ENCODE assay signal across 14 cellular contexts in genomic region chr7:143013897-143014296, GRCh38. TPM values are rescaled to one million over a fixed set of nuclear protein-coding genes. Genes with fewer than 3 reads are reported as not detected.
DNase-seq lines count a peak whose midpoint lies in the region; ATAC-seq and TF ChIP-seq lines count a peak whose summit lies in the region.
"Had no signal": no experiment of that assay in that cellular context is flagged by ENCODE, and none has a peak within 500 bp of the region (broad histone marks: within the 10 kb centered on the region; RNA-seq: fewer than 3 reads in every experiment).

No MANE protein-coding gene starts in this region.

- H3K27ac ChIP-seq in breast epithelium, result peak overlapping the region; percentile 26 to 60
- H3K27ac ChIP-seq in testis, result peak overlapping the region in 1 of 2 donors; percentile 63
- H3K27ac ChIP-seq: RWPE1 had no signal

- H3K4me3 ChIP-seq in breast epithelium (no peak overlapping the region), testis (no peak overlapping the region)

- no peaks in the 10 kb centered on the region for H3K36me3 ChIP-seq in breast epithelium
- H3K36me3 ChIP-seq in testis (ENCODE audit: low read depth, missing control alignments), result no peaks in the 10 kb centered on the region

- H3K4me1 ChIP-seq in breast epithelium (no peaks in the 10 kb centered on the region), testis (peaks cover 19% of the 10 kb centered on the region)

- DNase-seq in A172 (ENCODE audit: low spot score) (peak; percentile 72), HS-27A (ENCODE audit: low read depth) (peak; percentile 61), breast epithelium (ENCODE audit: low spot score in 2 of 2) (no peak), lung microvascular endothelial cell (ENCODE audit: low read depth in 2 of 2) (peak; percentile 20 to 25), OCI-M2 (lab: John Stamatoyannopoulos, UW; ENCODE audit: unreplicated experiment) (no peak), testis (no peak)
- DNase-seq in activated CD4-positive, alpha-beta T cell treated with anti-CD3 and anti-CD28 coated beads, Interleukin-2, amount 50 U/mL, for 4 hours, result no peak
- DNase-seq: activated CD4-positive, alpha-beta T cell treated with anti-CD3 and anti-CD28 coated beads for 1 hour; erythroblast; NCI-H1694 treated with DMSO at 0.1 percent for 48 hours had no signal

- intact Hi-C loops in breast epithelium (cut with DNase I; ENCODE audit: low total_unique reads) (no loop called here), testis (cut with DNase I; ENCODE audit: low total_unique reads) (no loop called here)

- TF ChIP-seq POLR2A in breast epithelium (IDR thresholded peaks at IDR 0.05) (no peak), testis (IDR thresholded peaks at IDR 0.05) (no peak)

- H3K9me3 ChIP-seq in breast epithelium, result no peaks in the 10 kb centered on the region
- no peaks in the 10 kb centered on the region for H3K9me3 ChIP-seq in testis

- 42 to 50% methylated on average over 5 of the region's 5 CpGs for WGBS in testis, 2 donors

- no peak for TF ChIP-seq CTCF in breast epithelium (IDR thresholded peaks at IDR 0.05)
- TF ChIP-seq CTCF in testis (IDR thresholded peaks at IDR 0.05), result no peak

- no peak for ATAC-seq in HG03159 (IDR thresholded peaks at IDR 0.05; ENCODE audit: unreplicated experiment)
- ATAC-seq: left lobe of liver had no signal

- H3K27me3 ChIP-seq in breast epithelium (no peaks in the 10 kb centered on the region), testis (no peaks in the 10 kb centered on the region)

RNA-seq across cellular contexts. Expression of gene OR9A2, which starts 13.0 kb away (rescaled TPM):
- total RNA-seq in A172 (2014; rRNA removed; shearing (Covaris generic)), result not detected in 2 replicates
- total RNA-seq in breast epithelium, result 1 to 10 TPM in 2 of 3 donors, not detected in 1; 1.2 to 2.0 TPM
- not detected in 2 replicates for total RNA-seq in lung microvascular endothelial cell
- 1 to 10 TPM in 1 of 2 donors, under 1 TPM in 1; 0.99 to 3.5 TPM for total RNA-seq in testis
- polyA plus RNA-seq in testis (ENCODE audit: insufficient read depth, low read depth, low replicate concordance), result not detected
- total RNA-seq: left lobe of liver, renal cortical epithelial cell had no signal

RNA-seq across cellular contexts. Expression of gene OR6V1, which starts 38.2 kb away (rescaled TPM):
- total RNA-seq in A172 (2014; rRNA removed; shearing (Covaris generic)), result not detected in 2 replicates
- total RNA-seq in breast epithelium (not detected), lung microvascular endothelial cell (not detected in 2 replicates), testis (not detected)
- polyA plus RNA-seq in testis (ENCODE audit: insufficient read depth, low read depth, low replicate concordance), result not detected
- total RNA-seq: left lobe of liver, renal cortical epithelial cell had no signal

RNA-seq across cellular contexts. Expression of gene KEL, which starts 51.7 kb away (rescaled TPM):
- 0.46 TPM in 1 of 2 replicates, not detected in the other for total RNA-seq in A172 (2014; rRNA removed; shearing (Covaris generic))
- 1 to 10 TPM in 2 of 3 donors, under 1 TPM in 1; 0.16 to 4.3 (median 2.2) TPM for total RNA-seq in breast epithelium
- not detected in 2 replicates for total RNA-seq in lung microvascular endothelial cell
- 100 to 1,000 TPM; 124 TPM for total RNA-seq in testis
- 52.1 TPM for polyA plus RNA-seq in testis (ENCODE audit: insufficient read depth, low read depth, low replicate concordance)

Comparison
In these comparisons a context has a peak if more than half of its experiments do, and no peak if none do; other contexts are left out.
1. DNase-seq: peak in A172 (single experiment), HS-27A (single experiment) and lung microvascular endothelial cell (2 of 2); none in breast epithelium (0 of 2), OCI-M2 (single experiment), testis (single experiment) and activated CD4-positive, alpha-beta T cell treated with anti-CD3 and anti-CD28 coated beads, Interleukin-2, amount 50 U/mL, for 4 hours (0 of 2).
2. RNA of gene KEL, which starts 51.7 kb away (total RNA-seq): 124 TPM in testis; 0.16 to 4.3 TPM in breast epithelium, not detected in lung microvascular endothelial cell and 0.46 TPM in A172; every median in the first group is over 10 times any median in the second.